In the genomic region with DNA sequence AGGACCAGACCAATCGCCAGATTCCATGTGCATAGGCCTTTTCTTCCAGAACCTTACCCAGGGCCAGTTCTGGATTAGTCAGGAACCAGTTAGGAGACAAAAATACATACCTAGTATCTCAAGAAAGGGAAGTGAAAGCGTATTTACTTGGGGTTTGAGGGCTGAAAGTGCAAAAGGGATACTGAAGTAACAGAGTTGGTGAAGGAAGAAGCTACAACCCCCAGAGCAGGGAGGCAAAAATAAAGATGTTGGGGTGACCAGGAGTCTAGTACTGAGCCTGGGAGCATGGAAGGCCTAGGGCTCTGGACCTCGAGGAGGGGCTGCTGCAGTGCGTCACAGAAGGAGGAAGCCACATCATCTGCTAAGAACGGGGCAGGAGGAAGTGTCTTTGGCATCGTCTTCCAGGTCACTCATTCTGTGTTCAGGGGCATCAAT, we compare ENCODE assay signal across 10 cellular contexts. TPM values are rescaled to one million over a fixed set of nuclear protein-coding genes. Genes with fewer than 3 reads are reported as not detected.
A peak's percentile ranks its signal among the peaks of the same experiment; 100 is the strongest.
DNase-seq lines count a peak whose midpoint lies in the region; ATAC-seq and TF ChIP-seq lines count a peak whose summit lies in the region.
"Had no signal": no experiment of that assay in that cellular context is flagged by ENCODE, and none has a peak within 500 bp of the region (broad histone marks: within the 10 kb centered on the region; RNA-seq: fewer than 3 reads in every experiment).

No MANE protein-coding gene starts in this region.

- POLR2A ChIA-PET in activated CD8-positive, alpha-beta T cell treated with anti-CD3 and anti-CD28 coated beads, Interleukin-2, amount 10 ng/mL, durations not matched to agents 7 days and 5 days (lab: Charles Lee) = no interaction called here

- intact Hi-C loops in body of pancreas (cut with DNase I) = loop anchor here (5.0 kb wide), 1 partner anchor 48 kb away; no protein-coding TSS in a partner anchor

- WGBS in body of pancreas, 2 donors = 66 to 85% methylated on average over 5 of the region's 6 CpGs

- H3K27ac Mint-ChIP-seq in activated CD8-positive, alpha-beta T cell treated with anti-CD3 and anti-CD28 coated beads, Interleukin-2, amount 10 ng/mL, durations not matched to agents 7 days and 5 days = peak overlapping the region; percentile 82

- TF ChIP-seq POLR2A in body of pancreas (IDR thresholded peaks at IDR 0.05) = no peak

- no peaks in the 10 kb centered on the region for H3K36me3 Mint-ChIP-seq in activated CD8-positive, alpha-beta T cell treated with anti-CD3 and anti-CD28 coated beads, Interleukin-2, amount 10 ng/mL, durations not matched to agents 7 days and 5 days (ENCODE audit: low read depth)

- H3K9ac ChIP-seq in BLaER1 = no peak overlapping the region

- H3K27me3 Mint-ChIP-seq in activated CD8-positive, alpha-beta T cell treated with anti-CD3 and anti-CD28 coated beads, Interleukin-2, amount 10 ng/mL, durations not matched to agents 7 days and 5 days (ENCODE audit: low read depth) = no peaks in the 10 kb centered on the region

- H3K27me3 ChIP-seq in BLaER1 (peaks cover 77% of the 10 kb centered on the region), body of pancreas (no peaks in the 10 kb centered on the region)

- H3K4me1 ChIP-seq in BLaER1 (peaks cover 32% of the 10 kb centered on the region), body of pancreas (no peaks in the 10 kb centered on the region)

- DNase-seq in activated CD8-positive, alpha-beta T cell treated with anti-CD3 and anti-CD28 coated beads, Interleukin-2, amount 10 ng/mL, durations not matched to agents 7 days and 5 days = no peak
- DNase-seq in body of pancreas (no peak), HK-2 (ENCODE audit: unreplicated experiment) (no peak)
- DNase-seq in activated CD8-positive, alpha-beta memory T cell treated with anti-CD3 and anti-CD28 coated beads, Interleukin-2, amount 50 U/mL, for 48 hours = no peak
- DNase-seq: NCI-H1417 treated with DMSO at 0.1 percent for 48 hours had no signal

- no peaks in the 10 kb centered on the region for H3K9me3 Mint-ChIP-seq in activated CD8-positive, alpha-beta T cell treated with anti-CD3 and anti-CD28 coated beads, Interleukin-2, amount 10 ng/mL, durations not matched to agents 7 days and 5 days (ENCODE audit: insufficient read depth)

- H3K9me3 ChIP-seq in BLaER1 (no peaks in the 10 kb centered on the region), body of pancreas (no peaks in the 10 kb centered on the region)

- ATAC-seq in GM18870 (IDR thresholded peaks at IDR 0.05; ENCODE audit: unreplicated experiment) (peak; percentile 69), HG03159 (IDR thresholded peaks at IDR 0.05; ENCODE audit: unreplicated experiment) (peak; percentile 67), body of pancreas (no peak), GM21360 (IDR thresholded peaks at IDR 0.05; ENCODE audit: unreplicated experiment) (no peak)
- no peak for ATAC-seq in activated CD8-positive, alpha-beta T cell treated with anti-CD3 and anti-CD28 coated beads, Interleukin-2, amount 10 ng/mL, durations not matched to agents 7 days and 5 days

- peaks cover 10% of the 10 kb centered on the region; the same call in 1 of the 2 replicates for H4K20me1 ChIP-seq in BLaER1

- no peak overlapping the region for H3K4me3 Mint-ChIP-seq in activated CD8-positive, alpha-beta T cell treated with anti-CD3 and anti-CD28 coated beads, Interleukin-2, amount 10 ng/mL, durations not matched to agents 7 days and 5 days

- TF ChIP-seq CTCF in body of pancreas (IDR thresholded peaks at IDR 0.05) = no peak

- H3K36me3 ChIP-seq in BLaER1 (no peaks in the 10 kb centered on the region), body of pancreas (replicated peaks in 1 of 2; ENCODE audit: insufficient read depth in 1 of 2, low read depth in 2 of 2) (no peaks in the 10 kb centered on the region)

- H3K4me3 ChIP-seq in BLaER1 (no peak overlapping the region), body of pancreas (no peak overlapping the region)

- H3K27ac ChIP-seq in BLaER1 = no peak overlapping the region
- H3K27ac ChIP-seq in body of pancreas = no peak overlapping the region

- CTCF ChIA-PET in activated CD8-positive, alpha-beta T cell treated with anti-CD3 and anti-CD28 coated beads, Interleukin-2, amount 10 ng/mL, durations not matched to agents 7 days and 5 days (lab: Charles Lee) = interaction anchor here (0.7 to 1.6 kb wide), 3 partner anchors 16 to 321 kb away, joined by 3 to 5 read pairs (median 3); no protein-coding TSS in a partner anchor

- peak overlapping the region; percentile 34 for H3K4me2 ChIP-seq in BLaER1

- peaks cover 17% of the 10 kb centered on the region for H3K4me1 Mint-ChIP-seq in activated CD8-positive, alpha-beta T cell treated with anti-CD3 and anti-CD28 coated beads, Interleukin-2, amount 10 ng/mL, durations not matched to agents 7 days and 5 days (ENCODE audit: low read depth)

RNA-seq across cellular contexts. Expression of gene TKTL1, which starts 38.3 kb away (rescaled TPM):
- 1 to 10 TPM; 1.3 to 1.5 TPM for total RNA-seq in activated CD8-positive, alpha-beta T cell treated with anti-CD3 and anti-CD28 coated beads, Interleukin-2, amount 10 ng/mL, durations not matched to agents 7 days and 5 days
- not detected for total RNA-seq in body of pancreas
- total RNA-seq: osteocyte had no signal

RNA-seq across cellular contexts. Expression of gene TEX28, which starts 38.9 kb away (rescaled TPM):
- total RNA-seq in activated CD8-positive, alpha-beta T cell treated with anti-CD3 and anti-CD28 coated beads, Interleukin-2, amount 10 ng/mL, durations not matched to agents 7 days and 5 days = not detected
- not detected for total RNA-seq in body of pancreas
- total RNA-seq: osteocyte had no signal

RNA-seq across cellular contexts. Expression of gene FLNA, which starts 40.6 kb away (rescaled TPM):
- total RNA-seq in activated CD8-positive, alpha-beta T cell treated with anti-CD3 and anti-CD28 coated beads, Interleukin-2, amount 10 ng/mL, durations not matched to agents 7 days and 5 days = 1,000 to 10,000 TPM; 1,371 to 1,454 TPM
- total RNA-seq in body of pancreas = 100 to 1,000 TPM; 230 to 308 TPM

RNA-seq across cellular contexts. Expression of gene EMD, which starts 45.2 kb away (rescaled TPM):
- 10 to 100 TPM; 65.9 to 66.0 TPM for total RNA-seq in activated CD8-positive, alpha-beta T cell treated with anti-CD3 and anti-CD28 coated beads, Interleukin-2, amount 10 ng/mL, durations not matched to agents 7 days and 5 days
- total RNA-seq in body of pancreas = 10 to 100 TPM; 23.6 to 28.3 TPM

Comparison
In these comparisons a context has a peak if more than half of its experiments do, and no peak if none do; other contexts are left out.
1. ATAC-seq: peak in GM18870 (single experiment) and HG03159 (single experiment); none in activated CD8-positive, alpha-beta T cell treated with anti-CD3 and anti-CD28 coated beads, Interleukin-2, amount 10 ng/mL, durations not matched to agents 7 days and 5 days (single experiment), body of pancreas (single experiment) and GM21360 (single experiment).
2. RNA of gene FLNA, which starts 40.6 kb away (total RNA-seq): 1,371 to 1,454 TPM in activated CD8-positive, alpha-beta T cell treated with anti-CD3 and anti-CD28 coated beads, Interleukin-2, amount 10 ng/mL, durations not matched to agents 7 days and 5 days; 230 to 308 TPM in body of pancreas; every median in the first group is over 4 times any median in the second.